In genomic region chr3:23540600-23540999, GRCh38 we compare ENCODE assay signal across 23 cellular contexts.
A peak's percentile ranks its signal among the peaks of the same experiment; 100 is the strongest.
DNase-seq lines count a peak whose midpoint lies in the region; ATAC-seq, FAIRE-seq and TF ChIP-seq lines count a peak whose summit lies in the region.
"Had no signal": no experiment of that assay in that cellular context is flagged by ENCODE, and none has a peak within 500 bp of the region (broad histone marks: within the 10 kb centered on the region; RNA-seq: fewer than 3 reads in every experiment).

No MANE protein-coding gene starts in this region.

- no peak overlapping the region for H4K8ac ChIP-seq in H9 (replicated peaks; ENCODE audit: insufficient read length, low read depth, low read length)

- peak overlapping the region; percentile 89; the same call in 1 of the 2 replicates for H2BK15ac ChIP-seq in H9 (ENCODE audit: low read depth, low read length)

- no CpG with 5 or more reads among the region's 4 CpGs for WGBS in H9 (ENCODE audit: extremely low coverage, insufficient read length, low lambda C conversion rate)

- peaks cover 36% of the 10 kb centered on the region in 2 experiments for H3K4me1 Mint-ChIP-seq in H9
- H3K4me1 Mint-ChIP-seq: CD14-positive monocyte; CD4-positive, alpha-beta memory T cell had no signal

- DNase-seq in D721Med (ENCODE audit: insufficient read length, low spot score) (no peak), H9 (no peak), SK-MEL-5 (ENCODE audit: low read depth, low spot score) (peak; percentile 37), globus pallidus (ENCODE audit: low spot score) (no peak), cerebellar nuclear complex (lab: John Stamatoyannopoulos, UW) (no peak)
- DNase-seq in stimulated activated CD4-positive, alpha-beta T cell treated with anti-CD3 and anti-CD28 coated beads, Interleukin-2, amount 100 ng/mL, for 48 hours: no peak
- DNase-seq: AML-193; CD4-positive, alpha-beta memory T cell; DMS79 treated with DMSO at 0.1 percent for 48 hours; EL; GM23248; HFFc6; KG1 had no signal

- H3K4me2 ChIP-seq in H9 (ENCODE audit: insufficient read depth, insufficient read length, low read length) (no peak overlapping the region), OCI-LY3 (ENCODE audit: low read length) (no peak overlapping the region)
- H3K4me2 ChIP-seq: BLaER1 had no signal

- no peak overlapping the region for H3K23ac ChIP-seq in H9 (ENCODE audit: insufficient read length, low read depth, low read length)

- no peak overlapping the region for H3K18ac ChIP-seq in H9 (ENCODE audit: insufficient read length, low read depth, low read length)

- H2AK5ac ChIP-seq in H9 (ENCODE audit: insufficient read length, low read length): no peak overlapping the region

- no peaks in the 10 kb centered on the region for H3K79me2 ChIP-seq in H9 (ENCODE audit: insufficient read depth, low read length)
- no peaks in the 10 kb centered on the region for H3K79me2 ChIP-seq in OCI-LY3 (ENCODE audit: low read length)

- H3K56ac ChIP-seq in H9 (ENCODE audit: insufficient read length, low read depth, low read length): no peak overlapping the region

- no peaks in the 10 kb centered on the region for H4K20me1 ChIP-seq in H9 (ENCODE audit: control insufficient read depth, insufficient read depth, insufficient read length)
- H4K20me1 ChIP-seq in OCI-LY3 (ENCODE audit: insufficient read depth, low read length): no peaks in the 10 kb centered on the region
- H4K20me1 ChIP-seq: BLaER1 had no signal

- no peak overlapping the region for H3K9ac ChIP-seq in H9 (ENCODE audit: extremely low read depth, insufficient read length, low read length)
- no peak overlapping the region for H3K9ac ChIP-seq in OCI-LY3 (ENCODE audit: low read length)
- H3K9ac ChIP-seq: BLaER1, GM23248 had no signal

- ATAC-seq in HG03045 (IDR thresholded peaks at IDR 0.05; ENCODE audit: unreplicated experiment): no peak
- ATAC-seq: GM12878, HCT116 had no signal

- H2BK20ac ChIP-seq in H9 (ENCODE audit: low read depth, low read length, poor library complexity, severe bottlenecking): no peak overlapping the region

- no peak overlapping the region for H3K4me3 ChIP-seq in OCI-LY3 (ENCODE audit: low read length)
- H3K4me3 ChIP-seq: BLaER1, GM12878, GM23248 had no signal

- H4K91ac ChIP-seq in H9 (ENCODE audit: insufficient read length, low read depth, low read length): no peak overlapping the region

- H3K27ac Mint-ChIP-seq in H9: no peak overlapping the region
- H3K27ac Mint-ChIP-seq: CD14-positive monocyte; CD4-positive, alpha-beta memory T cell; HFFc6; IgD-negative memory B cell had no signal

- H3K9me3 ChIP-seq in H9 (ENCODE audit: control insufficient read depth, low read depth, low read length) (no peaks in the 10 kb centered on the region), OCI-LY3 (ENCODE audit: insufficient read depth, low read length) (no peaks in the 10 kb centered on the region)
- H3K9me3 ChIP-seq: BLaER1 had no signal

- in situ Hi-C loops in SK-MEL-5 (cut with HindIII; ENCODE audit: low pct_unique_long_range_greater_than_20kb, low sequenced_read_pairs): no loop called here

- no peaks in the 10 kb centered on the region for H3K27me3 Mint-ChIP-seq in H9 (ENCODE audit: low read depth)
- H3K27me3 Mint-ChIP-seq: IgD-negative memory B cell had no signal

- H2AFZ ChIP-seq in H9 (ENCODE audit: low read length) (no peak overlapping the region), OCI-LY3 (ENCODE audit: low read depth, low read length) (no peak overlapping the region)
- H2AFZ ChIP-seq: GM23248 had no signal

- H3K36me3 Mint-ChIP-seq in H9 (ENCODE audit: insufficient read depth in 1 of 3, low read depth in 3 of 3): no peaks in the 10 kb centered on the region
- H3K36me3 Mint-ChIP-seq: CD4-positive, alpha-beta memory T cell had no signal

- H3K27ac ChIP-seq in H9 (ENCODE audit: insufficient read length, low read depth, low read length) (no peak overlapping the region), OCI-LY3 (ENCODE audit: low read length) (no peak overlapping the region)
- H3K27ac ChIP-seq: BLaER1, GM23248 had no signal

- no peak overlapping the region for H2BK12ac ChIP-seq in H9 (ENCODE audit: insufficient read length, low read depth, low read length)

- H3K79me1 ChIP-seq in H9 (ENCODE audit: insufficient read depth, low read depth, low read length, poor library complexity, severe bottlenecking): no peaks in the 10 kb centered on the region

- H3K14ac ChIP-seq in H9 (ENCODE audit: insufficient read depth, low read length): no peak overlapping the region

- no peak overlapping the region for H3K4me3 Mint-ChIP-seq in H9
- H3K4me3 Mint-ChIP-seq: CD14-positive monocyte; CD4-positive, alpha-beta memory T cell; HFFc6; IgD-negative memory B cell had no signal

- H3K9me3 Mint-ChIP-seq in H9: no peaks in the 10 kb centered on the region
- H3K9me3 Mint-ChIP-seq: HFFc6, IgD-negative memory B cell had no signal

- peaks cover 6% of the 10 kb centered on the region; the same call in 1 of the 2 replicates for H3K4me1 ChIP-seq in H9 (ENCODE audit: insufficient read depth, low read length)
- H3K4me1 ChIP-seq in OCI-LY3 (ENCODE audit: low read length): no peaks in the 10 kb centered on the region
- H3K4me1 ChIP-seq: BLaER1 had no signal

- no peak for FAIRE-seq in D721Med (lab: Jason Lieb, UNC)
- FAIRE-seq: A204.1, GM12878, H54, HTR-8/SVneo had no signal

- TF ChIP-seq CTCF in D721Med (IDR thresholded peaks at IDR 0.05; ENCODE audit: insufficient read depth, missing control alignments): peak; percentile 15
- TF ChIP-seq CTCF in H9 (conservative IDR thresholded peaks at IDR 0.05): no peak
- peak; percentile 9; the same call in 1 of the 2 replicates for TF ChIP-seq CTCF in OCI-LY3 (IDR thresholded peaks at IDR 0.05; ENCODE audit: low read depth, low read length)

- no peak overlapping the region for H2BK5ac ChIP-seq in H9 (ENCODE audit: insufficient read length, low read length)

- H3K27me3 ChIP-seq in H9 (ENCODE audit: insufficient read depth, low read length): no peaks in the 10 kb centered on the region
- H3K27me3 ChIP-seq in OCI-LY3 (ENCODE audit: low read depth, low read length): no peaks in the 10 kb centered on the region
- H3K27me3 ChIP-seq: BLaER1 had no signal

- no peak overlapping the region for H2BK120ac ChIP-seq in H9 (ENCODE audit: low read depth, low read length, poor library complexity, severe bottlenecking)

- no peaks in the 10 kb centered on the region for H3K23me2 ChIP-seq in H9 (ENCODE audit: insufficient read length, low read depth, low read length, poor library complexity, severe bottlenecking)

- no peak overlapping the region for H4K5ac ChIP-seq in H9 (ENCODE audit: insufficient read length, low read depth, low read length)

- no peak overlapping the region for H3T11ph ChIP-seq in H9 (ENCODE audit: low read length)

- H3K36me3 ChIP-seq in OCI-LY3 (replicated peaks; ENCODE audit: low read depth, low read length): no peaks in the 10 kb centered on the region
- H3K36me3 ChIP-seq: BLaER1 had no signal

- no peak overlapping the region for H3K4ac ChIP-seq in H9 (ENCODE audit: low read depth, low read length)
